In genomic region chr2:64287321-64287720, GRCh38 we compare ENCODE assay signal across 2 cellular contexts.
TF ChIP-seq lines count a peak whose summit lies in the region.

No MANE protein-coding gene starts in this region.

TF ChIP-seq in GM23338, 12 proteins besides CTCF, POLR2A, EP300 and RAD21:
- TF ChIP-seq ZNF462 (CRISPR knock-in tag; IDR thresholded peaks at IDR 0.05) (no peak), ZNF331 (CRISPR knock-in tag; IDR thresholded peaks at IDR 0.05; ENCODE audit: low read depth) (no peak), ETS1 (IDR thresholded peaks at IDR 0.05) (no peak), EZH2 (IDR thresholded peaks at IDR 0.05; ENCODE audit: low read depth, unreplicated experiment) (no peak), CREB1 (CRISPR knock-in tag; IDR thresholded peaks at IDR 0.05; ENCODE audit: low read depth) (no peak), REST (IDR thresholded peaks at IDR 0.05; ENCODE audit: unreplicated experiment) (no peak), JUNB (IDR thresholded peaks at IDR 0.05; ENCODE audit: unreplicated experiment) (no peak), POLR2AphosphoS5 (IDR thresholded peaks at IDR 0.05; ENCODE audit: low read depth) (no peak), EZH2phosphoT487 (IDR thresholded peaks at IDR 0.05; ENCODE audit: unreplicated experiment) (no peak), STAT1 (IDR thresholded peaks at IDR 0.05; ENCODE audit: unreplicated experiment) (no peak), NANOG (IDR thresholded peaks at IDR 0.05; ENCODE audit: borderline replicate concordance) (no peak), ZNF114 (CRISPR knock-in tag; IDR thresholded peaks at IDR 0.05) (no peak)

TF ChIP-seq in WTC11, 78 proteins besides CTCF, POLR2A, EP300 and RAD21:
- TF ChIP-seq, protein P1, sequence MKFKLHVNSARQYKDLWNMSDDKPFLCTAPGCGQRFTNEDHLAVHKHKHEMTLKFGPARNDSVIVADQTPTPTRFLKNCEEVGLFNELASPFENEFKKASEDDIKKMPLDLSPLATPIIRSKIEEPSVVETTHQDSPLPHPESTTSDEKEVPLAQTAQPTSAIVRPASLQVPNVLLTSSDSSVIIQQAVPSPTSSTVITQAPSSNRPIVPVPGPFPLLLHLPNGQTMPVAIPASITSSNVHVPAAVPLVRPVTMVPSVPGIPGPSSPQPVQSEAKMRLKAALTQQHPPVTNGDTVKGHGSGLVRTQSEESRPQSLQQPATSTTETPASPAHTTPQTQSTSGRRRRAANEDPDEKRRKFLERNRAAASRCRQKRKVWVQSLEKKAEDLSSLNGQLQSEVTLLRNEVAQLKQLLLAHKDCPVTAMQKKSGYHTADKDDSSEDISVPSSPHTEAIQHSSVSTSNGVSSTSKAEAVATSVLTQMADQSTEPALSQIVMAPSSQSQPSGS (CRISPR knock-in tag; IDR thresholded peaks at IDR 0.05; ENCODE audit: borderline replicate concordance, low read depth): no peak
- TF ChIP-seq ZNF671 (CRISPR knock-in tag; IDR thresholded peaks at IDR 0.05): no peak
- no peak for TF ChIP-seq IRF1 (CRISPR knock-in tag; IDR thresholded peaks at IDR 0.05)
- TF ChIP-seq, protein P2, sequence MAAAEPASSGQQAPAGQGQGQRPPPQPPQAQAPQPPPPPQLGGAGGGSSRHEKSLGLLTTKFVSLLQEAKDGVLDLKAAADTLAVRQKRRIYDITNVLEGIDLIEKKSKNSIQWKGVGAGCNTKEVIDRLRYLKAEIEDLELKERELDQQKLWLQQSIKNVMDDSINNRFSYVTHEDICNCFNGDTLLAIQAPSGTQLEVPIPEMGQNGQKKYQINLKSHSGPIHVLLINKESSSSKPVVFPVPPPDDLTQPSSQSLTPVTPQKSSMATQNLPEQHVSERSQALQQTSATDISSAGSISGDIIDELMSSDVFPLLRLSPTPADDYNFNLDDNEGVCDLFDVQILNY (CRISPR knock-in tag; IDR thresholded peaks at IDR 0.05): no peak
- TF ChIP-seq TCF7 (CRISPR knock-in tag; IDR thresholded peaks at IDR 0.05; ENCODE audit: low read depth): no peak
- TF ChIP-seq, protein P3, sequence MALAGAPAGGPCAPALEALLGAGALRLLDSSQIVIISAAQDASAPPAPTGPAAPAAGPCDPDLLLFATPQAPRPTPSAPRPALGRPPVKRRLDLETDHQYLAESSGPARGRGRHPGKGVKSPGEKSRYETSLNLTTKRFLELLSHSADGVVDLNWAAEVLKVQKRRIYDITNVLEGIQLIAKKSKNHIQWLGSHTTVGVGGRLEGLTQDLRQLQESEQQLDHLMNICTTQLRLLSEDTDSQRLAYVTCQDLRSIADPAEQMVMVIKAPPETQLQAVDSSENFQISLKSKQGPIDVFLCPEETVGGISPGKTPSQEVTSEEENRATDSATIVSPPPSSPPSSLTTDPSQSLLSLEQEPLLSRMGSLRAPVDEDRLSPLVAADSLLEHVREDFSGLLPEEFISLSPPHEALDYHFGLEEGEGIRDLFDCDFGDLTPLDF (CRISPR knock-in tag; IDR thresholded peaks at IDR 0.05): no peak
- TF ChIP-seq FOXK1 (CRISPR knock-in tag; IDR thresholded peaks at IDR 0.05): no peak
- no peak for TF ChIP-seq ZNF219 (CRISPR knock-in tag; IDR thresholded peaks at IDR 0.05; ENCODE audit: borderline replicate concordance)
- no peak for TF ChIP-seq FOXJ3 (CRISPR knock-in tag; IDR thresholded peaks at IDR 0.05; ENCODE audit: borderline replicate concordance)
- no peak for TF ChIP-seq IRF2 (CRISPR knock-in tag; IDR thresholded peaks at IDR 0.05; ENCODE audit: borderline replicate concordance, low read depth)
- no peak for TF ChIP-seq SOX15 (CRISPR knock-in tag; IDR thresholded peaks at IDR 0.05)
- no peak for TF ChIP-seq SMAD3 (CRISPR knock-in tag; IDR thresholded peaks at IDR 0.05; ENCODE audit: borderline replicate concordance)
- TF ChIP-seq ETV6 (CRISPR knock-in tag; IDR thresholded peaks at IDR 0.05): no peak
- TF ChIP-seq NR3C1 (CRISPR knock-in tag; conservative IDR thresholded peaks at IDR 0.05; ENCODE audit: low read depth): no peak
